1 cellular context compared by ENCODE assay signal in genomic region chr12:68686262-68686594, GRCh38.
TF ChIP-seq lines count a peak whose summit lies in the region.

No MANE protein-coding gene starts in this region.

TF ChIP-seq in GM12878, 131 proteins besides CTCF, POLR2A, EP300 and RAD21:
- TF ChIP-seq NBN (IDR thresholded peaks at IDR 0.05) (no peak), POLR2AphosphoS5 (IDR thresholded peaks at IDR 0.05; ENCODE audit: low read length) (no peak), E2F4 (IDR thresholded peaks at IDR 0.05; ENCODE audit: low read depth, low read length) (no peak), TBL1XR1 (IDR thresholded peaks at IDR 0.05; ENCODE audit: low read depth, low read length) (no peak), CHD2 (IDR thresholded peaks at IDR 0.05; ENCODE audit: borderline replicate concordance, low read depth, low read length) (no peak), BCL11A (IDR thresholded peaks at IDR 0.05; ENCODE audit: low read depth, low read length) (no peak), SMARCA5 (IDR thresholded peaks at IDR 0.05) (no peak), MYC (IDR thresholded peaks at IDR 0.05; ENCODE audit: insufficient read depth, insufficient read length, insufficient replicate concordance, low read length, severe bottlenecking) (no peak), USF2 (IDR thresholded peaks at IDR 0.05; ENCODE audit: borderline replicate concordance, low read depth, low read length) (no peak), PRDM15 (CRISPR knock-in tag; IDR thresholded peaks at IDR 0.05) (no peak), YBX1 (IDR thresholded peaks at IDR 0.05) (no peak), RCOR1 (conservative IDR thresholded peaks at IDR 0.05; ENCODE audit: low read depth, low read length) (no peak), RAD51 (IDR thresholded peaks at IDR 0.05) (no peak), ZZZ3 (IDR thresholded peaks at IDR 0.05; ENCODE audit: control insufficient read depth, insufficient read length, low read depth) (no peak), EGR1 (IDR thresholded peaks at IDR 0.05; ENCODE audit: borderline replicate concordance in 1 of 2, low read depth in 2 of 2, low read length in 2 of 2) (no peak), SRF (IDR thresholded peaks at IDR 0.05; ENCODE audit: low read depth in 2 of 2, low read length in 2 of 2) (no peak), JUND (IDR thresholded peaks at IDR 0.05; ENCODE audit: low read depth, low read length) (no peak), SREBF2 (IDR thresholded peaks at IDR 0.05; ENCODE audit: low read length) (no peak), SIN3A (IDR thresholded peaks at IDR 0.05; ENCODE audit: low read depth, low read length) (no peak)
